Comparison of ENCODE assay signal across 31 cellular contexts in genomic region chr20:41415191-41415590, GRCh38. TPM values are rescaled to one million over a fixed set of nuclear protein-coding genes. Genes with fewer than 3 reads are reported as not detected.
"Had no signal": no experiment of that assay in that cellular context is flagged by ENCODE, and none has a peak within 500 bp of the region (broad histone marks: within the 10 kb centered on the region; RNA-seq: fewer than 3 reads in every experiment).

No MANE protein-coding gene starts in this region.

- DNase-seq: colonic mucosa; cortex of kidney; effector CD8-positive, alpha-beta T cell; effector memory CD8-positive, alpha-beta T cell; endodermal cell; erythroblast; esophagus squamous epithelium; foreskin fibroblast; foreskin melanocyte; gastrocnemius medialis; glutamatergic neuron; head of caudate nucleus; heart right ventricle; hippocampal formation; immature natural killer cell; left cardiac atrium; left lung; left ventricle myocardium superior; mammary epithelial cell; mesendoderm; mucosa of descending colon; naive B cell had no signal

- H3K9me3 Mint-ChIP-seq: dendritic cell treated with granulocyte-macrophage colony-stimulating factor and Interleukin-4, amounts not matched to agents 40 ng/mL and 50 ng/mL, for 4 days; effector memory CD8-positive, alpha-beta T cell; endodermal cell; immature natural killer cell; memory B cell; mesothelial cell of epicardium; naive B cell had no signal

- H3K4me3 ChIP-seq: colonic mucosa, esophagus squamous epithelium, gastrocnemius medialis, heart right ventricle, left lung, lung, mucosa of descending colon had no signal

- FAIRE-seq: endometrium, keratinocyte had no signal

- H3K27ac ChIP-seq: colonic mucosa, epithelial cell of prostate, esophagus squamous epithelium, gastrocnemius medialis, heart right ventricle, left lung had no signal

- H3K4me1 ChIP-seq: colonic mucosa, left lung had no signal

- H3K27me3 Mint-ChIP-seq: dendritic cell treated with granulocyte-macrophage colony-stimulating factor and Interleukin-4, amounts not matched to agents 40 ng/mL and 50 ng/mL, for 4 days; effector memory CD8-positive, alpha-beta T cell; memory B cell; naive B cell had no signal

- H3K27me3 ChIP-seq: colonic mucosa, esophagus squamous epithelium, gastrocnemius medialis, heart right ventricle, left lung had no signal

- H3K9me3 ChIP-seq: colonic mucosa, esophagus squamous epithelium, gastrocnemius medialis, heart right ventricle, left lung, mucosa of descending colon had no signal

- H3K27ac Mint-ChIP-seq: dendritic cell treated with granulocyte-macrophage colony-stimulating factor and Interleukin-4, amounts not matched to agents 40 ng/mL and 50 ng/mL, for 4 days; endodermal cell; memory B cell; mesothelial cell of epicardium had no signal

- H3K4me3 Mint-ChIP-seq: dendritic cell treated with granulocyte-macrophage colony-stimulating factor and Interleukin-4, amounts not matched to agents 40 ng/mL and 50 ng/mL, for 4 days; effector memory CD8-positive, alpha-beta T cell; endodermal cell; immature natural killer cell; memory B cell; mesothelial cell of epicardium; naive B cell had no signal

- ATAC-seq: effector memory CD8-positive, alpha-beta T cell; esophagus mucosa; gastrocnemius medialis; heart right ventricle; left cardiac atrium; left lung; left ventricle myocardium superior; mucosa of descending colon had no signal

RNA-seq across cellular contexts. Expression of gene EMILIN3, which starts 48.6 kb away (rescaled TPM):
- total RNA-seq: mammary epithelial cell, myocyte had no signal
- polyA plus RNA-seq: immature natural killer cell, keratinocyte had no signal
